13 cellular contexts compared by ENCODE assay signal in the genomic region with DNA sequence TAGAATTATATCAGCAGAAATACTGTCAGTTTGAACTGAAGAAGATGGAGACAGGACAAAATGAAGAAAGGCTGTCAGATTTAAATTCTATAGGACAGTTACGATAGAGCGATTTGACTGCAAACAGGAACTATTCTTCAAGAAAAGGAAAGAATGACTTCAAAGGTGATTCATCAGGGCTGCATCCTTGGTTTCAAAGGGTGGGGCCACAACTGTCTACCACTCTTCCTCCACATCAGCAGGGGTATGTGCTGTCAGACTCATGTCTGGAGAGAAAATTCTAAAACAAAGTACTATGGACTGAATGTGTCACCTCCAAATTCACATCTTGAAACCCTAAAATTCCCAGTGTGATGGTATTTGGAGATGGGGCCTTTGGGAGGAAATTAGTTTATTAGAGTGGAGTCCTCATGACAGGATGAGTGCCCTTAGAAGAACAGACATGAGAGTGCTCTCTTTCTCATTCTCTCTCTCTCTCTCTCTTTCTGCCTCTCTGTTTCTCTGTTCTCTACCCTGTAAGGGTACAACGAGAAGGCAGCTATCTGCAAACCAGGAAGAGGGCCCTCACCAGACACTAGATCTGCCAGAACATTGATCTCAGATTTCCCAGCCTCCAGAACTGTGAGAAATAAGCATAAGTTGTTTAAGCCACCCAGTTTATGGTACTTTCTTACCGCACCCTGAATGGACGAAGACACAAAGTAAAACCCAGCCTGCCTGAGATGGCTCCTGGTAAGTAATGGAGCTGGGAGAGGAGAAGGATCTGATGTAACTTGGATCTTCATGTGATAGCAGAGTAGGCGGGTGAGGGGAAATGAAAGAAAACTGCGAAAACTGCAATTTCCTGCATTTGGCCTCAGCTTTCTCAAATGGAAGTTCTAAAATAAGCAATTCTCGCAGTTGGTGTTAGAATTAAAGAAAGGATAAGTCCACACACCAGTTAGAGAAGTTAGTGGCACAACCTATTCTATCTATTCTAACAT. TPM values are rescaled to one million over a fixed set of nuclear protein-coding genes. Genes with fewer than 3 reads are reported as not detected.
DNase-seq lines count a peak whose midpoint lies in the region; ATAC-seq and TF ChIP-seq lines count a peak whose summit lies in the region.
"Had no signal": no experiment of that assay in that cellular context is flagged by ENCODE, and none has a peak within 500 bp of the region (broad histone marks: within the 10 kb centered on the region; RNA-seq: fewer than 3 reads in every experiment).

No MANE protein-coding gene starts in this region.

- ATAC-seq in foreskin keratinocyte (peak; percentile 95), HG02884 (IDR thresholded peaks at IDR 0.05; ENCODE audit: unreplicated experiment) (no peak), left ventricle myocardium superior (no peak)
- peak; percentile 87 for ATAC-seq in stimulated activated naive CD8-positive, alpha-beta T cell treated with anti-CD3 and anti-CD28 coated beads, Interleukin-15, amount 100 ng/mL, for 72 hours
- ATAC-seq: gastroesophageal sphincter, left lobe of liver, T-helper 17 cell had no signal

- H3K9me2 ChIP-seq in MM.1S (replicated peaks; ENCODE audit: insufficient read depth, low read length), result no peaks in the 10 kb centered on the region

- H4K20me1 ChIP-seq in MM.1S (ENCODE audit: insufficient read depth, low read length), result no peaks in the 10 kb centered on the region

- H3K27me3 ChIP-seq in foreskin keratinocyte (no peaks in the 10 kb centered on the region), MM.1S (replicated peaks; ENCODE audit: insufficient read depth, low read length) (no peaks in the 10 kb centered on the region)
- H3K27me3 ChIP-seq: gastroesophageal sphincter had no signal

- H3K4me3 ChIP-seq in MM.1S (ENCODE audit: low read length), result no peak overlapping the region
- H3K4me3 ChIP-seq: gastroesophageal sphincter had no signal

- no peak overlapping the region for H2AFZ ChIP-seq in MM.1S (ENCODE audit: low read length)

- no peaks in the 10 kb centered on the region for H3K9me3 Mint-ChIP-seq in activated naive CD4-positive, alpha-beta T cell treated with anti-CD3 and anti-CD28 coated beads for 36 hours
- no peaks in the 10 kb centered on the region for H3K9me3 Mint-ChIP-seq in stimulated activated naive CD8-positive, alpha-beta T cell treated with anti-CD3 and anti-CD28 coated beads, Interleukin-15, amount 100 ng/mL, for 72 hours

- peaks cover 9% of the 10 kb centered on the region for H3K4me1 ChIP-seq in foreskin keratinocyte
- H3K4me1 ChIP-seq in MM.1S (ENCODE audit: low read length), result no peaks in the 10 kb centered on the region
- H3K4me1 ChIP-seq: gastroesophageal sphincter had no signal

- H3K9me3 ChIP-seq in MM.1S (replicated peaks; ENCODE audit: insufficient read depth, low read length), result no peaks in the 10 kb centered on the region
- H3K9me3 ChIP-seq: gastroesophageal sphincter had no signal

- peak; percentile 29 for DNase-seq in activated naive CD4-positive, alpha-beta T cell treated with anti-CD3 and anti-CD28 coated beads for 36 hours
- DNase-seq in activated naive CD4-positive, alpha-beta T cell (lab: John Stamatoyannopoulos, UW), result no peak
- DNase-seq in RPMI7951 (ENCODE audit: low read depth) (peak; percentile 15), foreskin keratinocyte (peak; percentile 60 to 82), left ventricle myocardium superior (no peak), MM.1S (no peak)
- DNase-seq in stimulated activated naive CD8-positive, alpha-beta T cell treated with anti-CD3 and anti-CD28 coated beads, Interleukin-15, amount 100 ng/mL, for 72 hours, result no peak
- DNase-seq: DMS79, NCI-H2029, T-helper 17 cell had no signal

- H3K27ac ChIP-seq in foreskin keratinocyte (peak overlapping the region; percentile 66), MM.1S (ENCODE audit: low read length) (no peak overlapping the region)
- H3K27ac ChIP-seq: gastroesophageal sphincter had no signal

- no peak overlapping the region for H3K4me3 Mint-ChIP-seq in activated naive CD4-positive, alpha-beta T cell treated with anti-CD3 and anti-CD28 coated beads for 36 hours
- H3K4me3 Mint-ChIP-seq in stimulated activated naive CD8-positive, alpha-beta T cell treated with anti-CD3 and anti-CD28 coated beads, Interleukin-15, amount 100 ng/mL, for 72 hours, result no peak overlapping the region
- H3K4me3 Mint-ChIP-seq: T-helper 17 cell had no signal

- no peaks in the 10 kb centered on the region for H3F3A ChIP-seq in MM.1S (ENCODE audit: insufficient read depth, low read length)

- no peaks in the 10 kb centered on the region for H3K36me3 ChIP-seq in MM.1S (replicated peaks; ENCODE audit: insufficient read depth, low read length)
- H3K36me3 ChIP-seq: gastroesophageal sphincter had no signal

- no peak overlapping the region for H3K4me2 ChIP-seq in MM.1S (ENCODE audit: low read depth, low read length)

- no peak for TF ChIP-seq CTCF in foreskin keratinocyte (conservative IDR thresholded peaks at IDR 0.05)
- no peak for TF ChIP-seq CTCF in MM.1S (IDR thresholded peaks at IDR 0.05; ENCODE audit: low read length)

- H3K36me3 Mint-ChIP-seq in activated naive CD4-positive, alpha-beta T cell treated with anti-CD3 and anti-CD28 coated beads for 36 hours (ENCODE audit: low read depth), result no peaks in the 10 kb centered on the region

- H3K27me3 Mint-ChIP-seq in activated naive CD4-positive, alpha-beta T cell treated with anti-CD3 and anti-CD28 coated beads for 36 hours (ENCODE audit: low read depth), result peaks cover 3% of the 10 kb centered on the region
- peaks cover 14% of the 10 kb centered on the region for H3K27me3 Mint-ChIP-seq in stimulated activated naive CD8-positive, alpha-beta T cell treated with anti-CD3 and anti-CD28 coated beads, Interleukin-15, amount 100 ng/mL, for 72 hours

- no peak overlapping the region for H3K27ac Mint-ChIP-seq in activated naive CD4-positive, alpha-beta T cell treated with anti-CD3 and anti-CD28 coated beads for 36 hours
- peak overlapping the region in 1 of 2 donors; percentile 58 for H3K27ac Mint-ChIP-seq in stimulated activated naive CD8-positive, alpha-beta T cell treated with anti-CD3 and anti-CD28 coated beads, Interleukin-15, amount 100 ng/mL, for 72 hours
- H3K27ac Mint-ChIP-seq: T-helper 17 cell had no signal

- H3K4me1 Mint-ChIP-seq in activated naive CD4-positive, alpha-beta T cell treated with anti-CD3 and anti-CD28 coated beads for 36 hours (ENCODE audit: low read depth), result peaks cover 18% of the 10 kb centered on the region
- peaks cover 17% of the 10 kb centered on the region for H3K4me1 Mint-ChIP-seq in stimulated activated naive CD8-positive, alpha-beta T cell treated with anti-CD3 and anti-CD28 coated beads, Interleukin-15, amount 100 ng/mL, for 72 hours
- H3K4me1 Mint-ChIP-seq: T-helper 17 cell had no signal

- intact Hi-C loops in activated naive CD4-positive, alpha-beta T cell treated with anti-CD3 and anti-CD28 coated beads for 36 hours (cut with micrococcal nuclease), result no loop called here
- intact Hi-C loops in left ventricle myocardium superior (cut with micrococcal nuclease), result no loop called here

- CTCF ChIA-PET in activated naive CD4-positive, alpha-beta T cell treated with anti-CD3 and anti-CD28 coated beads for 36 hours (lab: Charles Lee), result no interaction called here

- no peak overlapping the region for H3K9ac ChIP-seq in MM.1S (ENCODE audit: low read length)

- H3K79me2 ChIP-seq in MM.1S (ENCODE audit: low read length), result no peaks in the 10 kb centered on the region

RNA-seq across cellular contexts. Expression of a gene that starts 8.9 kb away (rescaled TPM):
- under 1 TPM; 0.17 to 0.36 TPM for total RNA-seq in activated naive CD4-positive, alpha-beta T cell treated with anti-CD3 and anti-CD28 coated beads for 36 hours
- 0.12 and 0.20 TPM in 2 replicates for total RNA-seq in RPMI7951 (2014; rRNA removed; shearing (Covaris generic))
- 20.0 and 20.8 TPM in 2 replicates for total RNA-seq in foreskin keratinocyte
- 7.6 and 9.2 TPM in 2 replicates for polyA plus RNA-seq in foreskin keratinocyte
- 0.55 TPM for total RNA-seq in left ventricle myocardium superior

Comparison
In these comparisons a context has a peak if more than half of its experiments do, and no peak if none do; other contexts are left out.
1. DNase-seq: peak in activated naive CD4-positive, alpha-beta T cell treated with anti-CD3 and anti-CD28 coated beads for 36 hours (single experiment), RPMI7951 (single experiment) and foreskin keratinocyte (2 of 2); none in activated naive CD4-positive, alpha-beta T cell (0 of 4), stimulated activated naive CD8-positive, alpha-beta T cell treated with anti-CD3 and anti-CD28 coated beads, Interleukin-15, amount 100 ng/mL, for 72 hours (0 of 2), left ventricle myocardium superior (single experiment) and MM.1S (single experiment).
2. ATAC-seq: peak in foreskin keratinocyte (single experiment) and stimulated activated naive CD8-positive, alpha-beta T cell treated with anti-CD3 and anti-CD28 coated beads, Interleukin-15, amount 100 ng/mL, for 72 hours (single experiment); none in HG02884 (single experiment) and left ventricle myocardium superior (single experiment).
3. RNA of a gene that starts 8.9 kb away (total RNA-seq): 20.0 to 20.8 TPM in foreskin keratinocyte; 0.55 TPM in left ventricle myocardium superior (single experiment), 0.17 to 0.36 TPM in activated naive CD4-positive, alpha-beta T cell treated with anti-CD3 and anti-CD28 coated beads for 36 hours and 0.12 to 0.20 TPM in RPMI7951; every median in the first group is over 10 times any median in the second.